In genomic region chr5:135185461-135186075, GRCh38 we compare ENCODE assay signal across 1 cellular context.
TF ChIP-seq lines count a peak whose summit lies in the region.

No MANE protein-coding gene starts in this region.

TF ChIP-seq in GM23338, 12 proteins besides CTCF, POLR2A, EP300 and RAD21 (continued from another document):
- TF ChIP-seq ZNF462 (CRISPR knock-in tag; IDR thresholded peaks at IDR 0.05) (no peak), JUNB (IDR thresholded peaks at IDR 0.05; ENCODE audit: unreplicated experiment) (no peak), EZH2 (IDR thresholded peaks at IDR 0.05; ENCODE audit: low read depth, unreplicated experiment) (no peak), EZH2phosphoT487 (IDR thresholded peaks at IDR 0.05; ENCODE audit: unreplicated experiment) (no peak), REST (IDR thresholded peaks at IDR 0.05; ENCODE audit: unreplicated experiment) (no peak), ETS1 (IDR thresholded peaks at IDR 0.05) (no peak)
